8 cellular contexts compared by ENCODE assay signal in the genomic region with DNA sequence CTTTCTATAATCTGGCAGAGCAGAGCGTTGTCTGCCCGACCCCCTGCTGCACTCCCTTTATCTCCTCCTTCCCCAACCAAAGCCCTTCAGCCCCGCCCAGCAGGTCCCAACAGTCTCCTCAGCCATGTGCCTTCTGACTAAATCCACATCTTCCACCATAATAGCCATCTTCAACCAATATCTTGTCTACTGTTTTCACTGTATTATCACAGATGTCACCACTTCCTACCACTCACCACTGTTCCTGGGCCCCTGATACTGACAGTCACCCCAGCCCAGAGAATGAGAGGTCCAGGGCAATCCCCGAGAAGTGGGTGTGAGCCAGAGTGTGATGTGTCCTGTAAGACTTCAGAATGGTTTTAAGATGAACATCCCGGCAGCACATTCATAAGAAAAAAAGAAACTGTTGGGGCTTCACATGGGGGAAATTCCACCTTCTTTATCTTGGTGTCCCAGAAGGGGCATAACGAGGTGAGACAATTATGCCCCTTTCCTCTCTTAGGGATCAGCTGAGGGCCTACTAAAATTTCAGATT. TPM values are rescaled to one million over a fixed set of nuclear protein-coding genes. Genes with fewer than 3 reads are reported as not detected.
DNase-seq lines count a peak whose midpoint lies in the region; ATAC-seq lines count a peak whose summit lies in the region.

No MANE protein-coding gene starts in this region.

- H3K4me1 Mint-ChIP-seq in natural killer cell treated with Interleukin-12 subunit alpha and Interleukin-12 subunit beta and Interleukin-15 and Interleukin-18, amount 100 ng/mL, for 72 hours (ENCODE audit: low read depth in 2 of 2), result peaks cover 80 to 82% of the 10 kb centered on the region in 2 donors

- peak; percentile 33 to 43 for DNase-seq in activated CD4-positive, alpha-beta T cell treated with anti-CD3 and anti-CD28 coated beads for 4 hours
- DNase-seq in natural killer cell treated with Interleukin-12 subunit alpha and Interleukin-12 subunit beta and Interleukin-15 and Interleukin-18, amount 100 ng/mL, for 72 hours (ENCODE audit: low spot score), result peak; percentile 93
- DNase-seq in Right ventricle myocardium inferior (ENCODE audit: missing footprints) (no peak), AML-193 (lab: John Stamatoyannopoulos, UW) (no peak), GM19240 (ENCODE audit: insufficient read length, low spot score) (no peak)

- intact Hi-C loops in Right ventricle myocardium inferior (cut with DNase I), result no loop called here

- no peaks in the 10 kb centered on the region for H3K27me3 Mint-ChIP-seq in natural killer cell treated with Interleukin-12 subunit alpha and Interleukin-12 subunit beta and Interleukin-15 and Interleukin-18, amount 100 ng/mL, for 72 hours

- H3K4me3 Mint-ChIP-seq in natural killer cell treated with Interleukin-12 subunit alpha and Interleukin-12 subunit beta and Interleukin-15 and Interleukin-18, amount 100 ng/mL, for 72 hours, result peak overlapping the region; percentile 78

- ATAC-seq in GM18508 (IDR thresholded peaks at IDR 0.05; ENCODE audit: insufficient read depth, unreplicated experiment), result peak; percentile 65
- peak; percentile 66 for ATAC-seq in HG02763 (IDR thresholded peaks at IDR 0.05; ENCODE audit: unreplicated experiment)
- ATAC-seq in natural killer cell treated with Interleukin-12 subunit alpha and Interleukin-12 subunit beta and Interleukin-15 and Interleukin-18, amount 100 ng/mL, for 72 hours, result peak; percentile 95 to 96
- ATAC-seq in Right ventricle myocardium inferior, result no peak
- no peak for ATAC-seq in GM19324 (IDR thresholded peaks at IDR 0.05; ENCODE audit: low FRiP score, unreplicated experiment)

- peak overlapping the region; percentile 88 to 90 for H3K27ac Mint-ChIP-seq in natural killer cell treated with Interleukin-12 subunit alpha and Interleukin-12 subunit beta and Interleukin-15 and Interleukin-18, amount 100 ng/mL, for 72 hours

- H3K36me3 Mint-ChIP-seq in natural killer cell treated with Interleukin-12 subunit alpha and Interleukin-12 subunit beta and Interleukin-15 and Interleukin-18, amount 100 ng/mL, for 72 hours, result peaks cover 5% of the 10 kb centered on the region

- H3K9me3 Mint-ChIP-seq in natural killer cell treated with Interleukin-12 subunit alpha and Interleukin-12 subunit beta and Interleukin-15 and Interleukin-18, amount 100 ng/mL, for 72 hours, result peaks cover 3% of the 10 kb centered on the region

RNA-seq across cellular contexts. Expression of a gene that starts 25.3 kb away (rescaled TPM):
- 100 to 1,000 TPM in 1 of 2 donors, 10 to 100 TPM in 1; 65.7 to 104 TPM for total RNA-seq in natural killer cell treated with Interleukin-12 subunit alpha and Interleukin-12 subunit beta and Interleukin-15 and Interleukin-18, amount 100 ng/mL, for 72 hours
- total RNA-seq in Right ventricle myocardium inferior, result 16.2 TPM

Comparison
In these comparisons a context has a peak if more than half of its experiments do, and no peak if none do; other contexts are left out.
1. ATAC-seq: peak in GM18508 (single experiment), HG02763 (single experiment) and natural killer cell treated with Interleukin-12 subunit alpha and Interleukin-12 subunit beta and Interleukin-15 and Interleukin-18, amount 100 ng/mL, for 72 hours (2 of 2); none in Right ventricle myocardium inferior (single experiment) and GM19324 (single experiment).
2. DNase-seq: peak in activated CD4-positive, alpha-beta T cell treated with anti-CD3 and anti-CD28 coated beads for 4 hours (2 of 2) and natural killer cell treated with Interleukin-12 subunit alpha and Interleukin-12 subunit beta and Interleukin-15 and Interleukin-18, amount 100 ng/mL, for 72 hours (single experiment); none in Right ventricle myocardium inferior (single experiment), AML-193 (0 of 2) and GM19240 (single experiment).